Comparison of ENCODE assay signal across 8 cellular contexts in the genomic region with DNA sequence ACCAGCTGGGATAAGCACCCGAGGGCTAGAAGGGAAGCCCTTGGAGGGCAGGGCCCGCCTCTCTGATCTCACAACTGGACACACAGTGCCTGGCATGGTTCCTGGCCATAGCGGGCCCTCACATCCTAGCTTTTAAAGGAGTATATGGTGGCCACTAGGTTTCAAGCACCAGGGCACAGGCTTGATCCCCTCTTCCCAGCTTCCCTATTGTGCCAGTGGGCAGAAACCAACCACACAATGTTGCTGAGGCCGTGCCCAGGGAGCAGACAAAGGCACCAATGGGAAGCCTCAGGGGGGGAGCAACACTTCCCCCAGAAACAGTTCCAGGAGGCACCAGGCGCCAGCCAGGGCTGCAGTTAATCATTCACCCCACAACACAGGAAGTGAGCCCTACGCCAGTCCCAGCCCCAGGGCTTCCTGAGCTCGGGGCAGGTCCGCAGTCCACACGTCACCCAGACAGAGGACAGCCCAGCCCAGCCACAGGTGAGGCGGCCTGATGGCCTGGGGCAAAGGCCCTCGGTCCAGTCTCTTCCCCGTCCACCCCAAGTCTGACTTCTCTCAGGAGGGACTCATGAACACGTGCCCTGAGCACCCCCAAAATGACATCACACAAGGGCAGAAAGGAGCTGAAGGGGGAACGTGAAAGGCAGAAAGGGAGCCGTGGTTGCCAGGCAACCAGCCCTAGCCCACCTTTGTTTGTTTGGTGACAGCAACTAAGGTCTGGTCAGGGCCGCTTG. TPM values are rescaled to one million over a fixed set of nuclear protein-coding genes. Genes with fewer than 3 reads are reported as not detected.
A peak's percentile ranks its signal among the peaks of the same experiment; 100 is the strongest.
DNase-seq lines count a peak whose midpoint lies in the region; ATAC-seq, FAIRE-seq and TF ChIP-seq lines count a peak whose summit lies in the region.

No MANE protein-coding gene starts in this region.

- H3K79me2 ChIP-seq in endothelial cell of umbilical vein (ENCODE audit: control insufficient read depth, insufficient read depth, low read length) (no peaks in the 10 kb centered on the region), osteoblast (ENCODE audit: insufficient read depth, low read length) (no peaks in the 10 kb centered on the region)

- ATAC-seq in GM21529 (IDR thresholded peaks at IDR 0.05; ENCODE audit: unreplicated experiment) (peak; percentile 68), HG03469 (IDR thresholded peaks at IDR 0.05; ENCODE audit: unreplicated experiment) (no peak)

- intact Hi-C loops in endothelial cell of umbilical vein (cut with micrococcal nuclease), result loop anchor here (1.0 kb wide), 1 partner anchor 8 kb away; no protein-coding TSS in a partner anchor

- H3K9ac ChIP-seq in endothelial cell of umbilical vein (replicated peaks; ENCODE audit: extremely low read depth, insufficient read depth, low read length), result peak overlapping the region; percentile 51

- H3K4me3 ChIP-seq in endothelial cell of umbilical vein (replicated peaks in 1 of 3; ENCODE audit: insufficient read depth in 1 of 3, low read depth in 1 of 3, low read length in 3 of 3), result no peak overlapping the region
- H3K4me3 ChIP-seq in osteoblast (ENCODE audit: insufficient read depth, low read length), result no peak overlapping the region

- DNase-seq in GDM1 (lab: John Stamatoyannopoulos, UW) (peak; percentile 80), NCI-H69 (lab: John Stamatoyannopoulos, UW) (peak; percentile 71), endothelial cell of umbilical vein (ENCODE audit: low read depth, low spot score) (peak; percentile 80), osteoblast (ENCODE audit: insufficient read length, low spot score, missing footprints) (peak; percentile 67), NCI-H524 treated with DMSO at 0.1 percent for 48 hours (lab: John Stamatoyannopoulos, UW) (no peak), foreskin melanocyte (no peak)

- H3K9me3 ChIP-seq in endothelial cell of umbilical vein (replicated peaks; ENCODE audit: control insufficient read depth, insufficient read depth, low read length) (no peaks in the 10 kb centered on the region), osteoblast (ENCODE audit: low read depth, low read length) (no peaks in the 10 kb centered on the region)

- peak; percentile 88 for FAIRE-seq in endothelial cell of umbilical vein (lab: Jason Lieb, UNC)

- CTCF ChIA-PET in endothelial cell of umbilical vein (lab: Charles Lee), result interaction anchor here (0.8 to 19.2 kb wide), 8 partner anchors 8 to 107 kb away, joined by 3 to 446 read pairs (median 5); partner anchors contain the start of gene SMIM5

- POLR2A ChIA-PET in endothelial cell of umbilical vein (lab: Charles Lee), result interaction anchor here (2.1 kb wide), 1 partner anchor 12 kb away, joined by 6 read pairs; no protein-coding TSS in a partner anchor

- peak overlapping the region; percentile 48 for H2AFZ ChIP-seq in endothelial cell of umbilical vein (ENCODE audit: low read depth, low read length)
- no peak overlapping the region for H2AFZ ChIP-seq in osteoblast (ENCODE audit: low read length)

- H3K36me3 ChIP-seq in endothelial cell of umbilical vein (ENCODE audit: control insufficient read depth in 2 of 2, extremely low read depth in 1 of 2, insufficient read depth in 2 of 2, low read length in 2 of 2), result peaks cover 5 to 7% of the 10 kb centered on the region in 2 experiments
- H3K36me3 ChIP-seq in osteoblast (ENCODE audit: insufficient read depth, low read length), result peaks cover 17% of the 10 kb centered on the region

- H3K27me3 ChIP-seq in endothelial cell of umbilical vein (ENCODE audit: control insufficient read depth in 2 of 2, insufficient read depth in 2 of 2, low read length in 2 of 2) (no peaks in the 10 kb centered on the region), osteoblast (ENCODE audit: insufficient read depth, low read length) (no peaks in the 10 kb centered on the region)

- TF ChIP-seq POLR2A in endothelial cell of umbilical vein (IDR thresholded peaks at IDR 0.05; ENCODE audit: low read depth, low read length), result no peak

- H3K4me2 ChIP-seq in endothelial cell of umbilical vein (ENCODE audit: insufficient read depth, low read length) (peak overlapping the region; percentile 34), osteoblast (ENCODE audit: insufficient read depth, low read length) (no peak overlapping the region)

- H3K27ac ChIP-seq in endothelial cell of umbilical vein (ENCODE audit: insufficient read depth, low read depth, low read length) (peak overlapping the region; percentile 88), osteoblast (ENCODE audit: low read depth, low read length) (no peak overlapping the region)

- H3K4me1 ChIP-seq in endothelial cell of umbilical vein (ENCODE audit: control insufficient read depth, extremely low read depth, insufficient read depth, low read length), result peaks cover 16% of the 10 kb centered on the region
- H3K4me1 ChIP-seq in osteoblast (ENCODE audit: insufficient read depth, low read length), result no peaks in the 10 kb centered on the region

- H4K20me1 ChIP-seq in endothelial cell of umbilical vein (replicated peaks; ENCODE audit: control insufficient read depth, extremely low read depth, insufficient read depth, low read length) (no peaks in the 10 kb centered on the region), osteoblast (ENCODE audit: insufficient read depth, low read length) (no peaks in the 10 kb centered on the region)

- BruUV-seq in endothelial cell of umbilical vein (replicated peaks; lab: Mats Ljungman, UMichigan), result no TSS peak

- H3K9me1 ChIP-seq in endothelial cell of umbilical vein (replicated peaks; ENCODE audit: control insufficient read depth, extremely low read depth, insufficient read depth, low read length), result no peaks in the 10 kb centered on the region

- TF ChIP-seq CTCF in endothelial cell of umbilical vein (IDR thresholded peaks at IDR 0.05; ENCODE audit: extremely low read depth in 1 of 2, insufficient read depth in 1 of 2, low read depth in 1 of 2, low read length in 2 of 2), result no peak
- no peak for TF ChIP-seq CTCF in osteoblast (IDR thresholded peaks at IDR 0.05; ENCODE audit: extremely low read depth, low read depth, low read length)

- dilution Hi-C loops in endothelial cell of umbilical vein (cut with MboI; ENCODE audit: extremely low pct_ligation_motif_present, low sequenced_read_pairs), result no loop called here

TF ChIP-seq in endothelial cell of umbilical vein, 7 proteins besides CTCF, POLR2A, EP300 and RAD21:
- TF ChIP-seq POLR2AphosphoS5 (IDR thresholded peaks at IDR 0.05; ENCODE audit: insufficient read depth, low read depth, low read length), result peak; percentile 26
- TF ChIP-seq GATA2 (IDR thresholded peaks at IDR 0.05; ENCODE audit: insufficient read depth, insufficient read length, low read depth, low read length), result no peak

RNA-seq across cellular contexts. Expression of gene SMIM5, which starts 12.8 kb away (rescaled TPM):
- total RNA-seq in endothelial cell of umbilical vein, result not detected in 2 replicates
- polyA plus RNA-seq in endothelial cell of umbilical vein, result not detected in 2 replicates
- not detected in 2 replicates for polyA plus RNA-seq in endothelial cell of umbilical vein (2011; cell fraction: cytosol; rRNA removed)
- 0.24 and 0.31 TPM in 2 replicates for polyA plus RNA-seq in endothelial cell of umbilical vein (2011; cell fraction: nucleus; rRNA removed)
- polyA plus RNA-seq in endothelial cell of umbilical vein (2012), result 0.20 and 0.33 TPM in 2 replicates
- not detected in 2 replicates for polyA minus RNA-seq in endothelial cell of umbilical vein
- not detected for polyA minus RNA-seq in endothelial cell of umbilical vein (2011; cell fraction: cytosol; rRNA and poly(A)+ RNA removed)
- polyA minus RNA-seq in endothelial cell of umbilical vein (2011; cell fraction: nucleus; rRNA and poly(A)+ RNA removed), result not detected in 2 replicates
- under 0.01 TPM in 1 of 2 replicates, not detected in the other for total RNA-seq in osteoblast

RNA-seq across cellular contexts. Expression of gene RECQL5, which starts 20.9 kb away (rescaled TPM):
- total RNA-seq in endothelial cell of umbilical vein (30.7 and 30.9 TPM in 2 replicates), osteoblast (17.7 and 24.5 TPM in 2 replicates)
- 17.3 and 21.3 TPM in 2 replicates for polyA plus RNA-seq in endothelial cell of umbilical vein
- 8.3 and 10.3 TPM in 2 replicates for polyA plus RNA-seq in endothelial cell of umbilical vein (2011; cell fraction: cytosol; rRNA removed)
- polyA plus RNA-seq in endothelial cell of umbilical vein (2011; cell fraction: nucleus; rRNA removed), result 96.3 and 120 TPM in 2 replicates
- polyA plus RNA-seq in endothelial cell of umbilical vein (2012), result 22.3 and 31.6 TPM in 2 replicates
- polyA minus RNA-seq in endothelial cell of umbilical vein, result 26.2 and 31.6 TPM in 2 replicates
- 15.5 TPM for polyA minus RNA-seq in endothelial cell of umbilical vein (2011; cell fraction: cytosol; rRNA and poly(A)+ RNA removed)
- polyA minus RNA-seq in endothelial cell of umbilical vein (2011; cell fraction: nucleus; rRNA and poly(A)+ RNA removed), result 44.2 and 44.9 TPM in 2 replicates

RNA-seq across cellular contexts. Expression of gene SAP30BP, which starts 21.1 kb away (rescaled TPM):
- total RNA-seq in endothelial cell of umbilical vein, result 143 and 151 TPM in 2 replicates
- 112 and 116 TPM in 2 replicates for polyA plus RNA-seq in endothelial cell of umbilical vein
- 112 TPM in 2 replicates for polyA plus RNA-seq in endothelial cell of umbilical vein (2011; cell fraction: cytosol; rRNA removed)
- 441 and 460 TPM in 2 replicates for polyA plus RNA-seq in endothelial cell of umbilical vein (2011; cell fraction: nucleus; rRNA removed)
- 103 and 117 TPM in 2 replicates for polyA plus RNA-seq in endothelial cell of umbilical vein (2012)
- polyA minus RNA-seq in endothelial cell of umbilical vein, result 66.8 and 68.3 TPM in 2 replicates
- 25.8 TPM for polyA minus RNA-seq in endothelial cell of umbilical vein (2011; cell fraction: cytosol; rRNA and poly(A)+ RNA removed)
- 102 and 114 TPM in 2 replicates for polyA minus RNA-seq in endothelial cell of umbilical vein (2011; cell fraction: nucleus; rRNA and poly(A)+ RNA removed)
- total RNA-seq in osteoblast, result 48.1 and 60.7 TPM in 2 replicates

RNA-seq across cellular contexts. Expression of gene MYO15B, which starts 58.5 kb away (rescaled TPM):
- total RNA-seq in endothelial cell of umbilical vein (27.2 and 87.8 TPM in 2 replicates), osteoblast (0.88 and 1.4 TPM in 2 replicates)
- polyA plus RNA-seq in endothelial cell of umbilical vein, result 10.2 and 15.7 TPM in 2 replicates
- 2.3 and 3.0 TPM in 2 replicates for polyA plus RNA-seq in endothelial cell of umbilical vein (2011; cell fraction: cytosol; rRNA removed)
- 99.7 and 146 TPM in 2 replicates for polyA plus RNA-seq in endothelial cell of umbilical vein (2011; cell fraction: nucleus; rRNA removed)
- 13.4 and 34.4 TPM in 2 replicates for polyA plus RNA-seq in endothelial cell of umbilical vein (2012)
- polyA minus RNA-seq in endothelial cell of umbilical vein, result 12.9 and 19.1 TPM in 2 replicates
- 5.0 TPM for polyA minus RNA-seq in endothelial cell of umbilical vein (2011; cell fraction: cytosol; rRNA and poly(A)+ RNA removed)
- 28.0 and 48.1 TPM in 2 replicates for polyA minus RNA-seq in endothelial cell of umbilical vein (2011; cell fraction: nucleus; rRNA and poly(A)+ RNA removed)

Comparison
In these comparisons a context has a peak if more than half of its experiments do, and no peak if none do; other contexts are left out.
1. DNase-seq: peak in GDM1 (single experiment), NCI-H69 (single experiment), endothelial cell of umbilical vein (single experiment) and osteoblast (single experiment); none in NCI-H524 treated with DMSO at 0.1 percent for 48 hours (single experiment) and foreskin melanocyte (single experiment).